1 cellular context compared by ENCODE assay signal in genomic region chr18:35178260-35178659, GRCh38.
A peak's percentile ranks its signal among the peaks of the same experiment; 100 is the strongest.
TF ChIP-seq lines count a peak whose summit lies in the region.

No MANE protein-coding gene starts in this region.

TF ChIP-seq in K562, 482 proteins besides CTCF, POLR2A, EP300 and RAD21 (continued from another document):
- TF ChIP-seq PKNOX1 (IDR thresholded peaks at IDR 0.05) = peak; percentile 37
